In genomic region chr14:89284368-89285058, GRCh38 we compare ENCODE assay signal across 18 cellular contexts.
DNase-seq lines count a peak whose midpoint lies in the region; ATAC-seq, FAIRE-seq and TF ChIP-seq lines count a peak whose summit lies in the region.
"Had no signal": no experiment of that assay in that cellular context is flagged by ENCODE, and none has a peak within 500 bp of the region (broad histone marks: within the 10 kb centered on the region; RNA-seq: fewer than 3 reads in every experiment).

No MANE protein-coding gene starts in this region.

- TF ChIP-seq CTCF in activated CD8-positive, alpha-beta T cell treated with anti-CD3 and anti-CD28 coated beads for 36 hours (IDR thresholded peaks at IDR 0.05): no peak
- TF ChIP-seq CTCF in endothelial cell of umbilical vein (IDR thresholded peaks at IDR 0.05; ENCODE audit: extremely low read depth in 1 of 2, insufficient read depth in 1 of 2, low read depth in 1 of 2, low read length in 2 of 2): no peak
- no peak for TF ChIP-seq CTCF in stomach (IDR thresholded peaks at IDR 0.05)
- no peak for TF ChIP-seq CTCF in ovary (IDR thresholded peaks at IDR 0.05)

- H3K9me3 ChIP-seq in endothelial cell of umbilical vein (replicated peaks; ENCODE audit: control insufficient read depth, insufficient read depth, low read length): no peaks in the 10 kb centered on the region
- H3K9me3 ChIP-seq in stomach: no peaks in the 10 kb centered on the region
- no peaks in the 10 kb centered on the region for H3K9me3 ChIP-seq in ovary
- H3K9me3 ChIP-seq: heart right ventricle, left lung, uterus had no signal

- peak; percentile 68 for FAIRE-seq in endothelial cell of umbilical vein (lab: Jason Lieb, UNC)
- FAIRE-seq: GM18507, K562 had no signal

- H3K4me3 Mint-ChIP-seq in activated CD8-positive, alpha-beta T cell treated with anti-CD3 and anti-CD28 coated beads for 36 hours: no peak overlapping the region
- no peak overlapping the region for H3K4me3 Mint-ChIP-seq in activated CD8-positive, alpha-beta T cell treated with anti-CD3 and anti-CD28 coated beads, Interleukin-2, amount 10 ng/mL, durations not matched to agents 7 days and 5 days
- H3K4me3 Mint-ChIP-seq: nephron had no signal

- H3K36me3 Mint-ChIP-seq in activated CD8-positive, alpha-beta T cell treated with anti-CD3 and anti-CD28 coated beads for 36 hours (ENCODE audit: low read depth): peaks cover 47% of the 10 kb centered on the region
- H3K36me3 Mint-ChIP-seq in activated CD8-positive, alpha-beta T cell treated with anti-CD3 and anti-CD28 coated beads, Interleukin-2, amount 10 ng/mL, durations not matched to agents 7 days and 5 days (ENCODE audit: low read depth): peaks cover 22% of the 10 kb centered on the region

- H3K4me1 ChIP-seq in endothelial cell of umbilical vein (ENCODE audit: control insufficient read depth, extremely low read depth, insufficient read depth, low read length) (peaks cover 8% of the 10 kb centered on the region), stomach (peaks cover 0 to 12% (median 5%) of the 10 kb centered on the region in 4 donors), ovary (ENCODE audit: insufficient read depth) (peaks cover 4% of the 10 kb centered on the region)
- H3K4me1 ChIP-seq: left lung, uterus had no signal

- POLR2A ChIA-PET in activated CD8-positive, alpha-beta T cell treated with anti-CD3 and anti-CD28 coated beads for 36 hours (lab: Charles Lee): no interaction called here
- POLR2A ChIA-PET in activated CD8-positive, alpha-beta T cell treated with anti-CD3 and anti-CD28 coated beads, Interleukin-2, amount 10 ng/mL, durations not matched to agents 7 days and 5 days (lab: Charles Lee): no interaction called here
- POLR2A ChIA-PET in endothelial cell of umbilical vein (lab: Charles Lee): no interaction called here

- CTCF ChIA-PET in activated CD8-positive, alpha-beta T cell treated with anti-CD3 and anti-CD28 coated beads for 36 hours (lab: Charles Lee): interaction anchor here (1.2 kb wide), 1 partner anchor 483 kb away, joined by 3 read pairs; no protein-coding TSS in a partner anchor
- CTCF ChIA-PET in activated CD8-positive, alpha-beta T cell treated with anti-CD3 and anti-CD28 coated beads, Interleukin-2, amount 10 ng/mL, durations not matched to agents 7 days and 5 days (lab: Charles Lee): interaction anchor here (0.7 to 1.0 kb wide), 2 partner anchors 19 to 39 kb away, joined by 3 read pairs; no protein-coding TSS in a partner anchor
- CTCF ChIA-PET in endothelial cell of umbilical vein (lab: Charles Lee): no interaction called here

- TF ChIP-seq EP300 in stomach (IDR thresholded peaks at IDR 0.05) (no peak), ovary (IDR thresholded peaks at IDR 0.05) (no peak)

- no peaks in the 10 kb centered on the region for H3K27me3 ChIP-seq in endothelial cell of umbilical vein (ENCODE audit: control insufficient read depth in 2 of 2, insufficient read depth in 2 of 2, low read length in 2 of 2)
- H3K27me3 ChIP-seq in stomach: no peaks in the 10 kb centered on the region
- H3K27me3 ChIP-seq in ovary: no peaks in the 10 kb centered on the region
- H3K27me3 ChIP-seq: heart right ventricle, left lung, uterus had no signal

- H3K4me2 ChIP-seq in endothelial cell of umbilical vein (ENCODE audit: insufficient read depth, low read length): no peak overlapping the region

- H3K36me3 ChIP-seq in endothelial cell of umbilical vein (ENCODE audit: control insufficient read depth in 2 of 2, extremely low read depth in 1 of 2, insufficient read depth in 2 of 2, low read length in 2 of 2) (no peaks in the 10 kb centered on the region), stomach (peaks cover 0 to 27% (median 13%) of the 10 kb centered on the region in 4 donors), ovary (no peaks in the 10 kb centered on the region)
- H3K36me3 ChIP-seq: uterus had no signal

- intact Hi-C loops in activated CD8-positive, alpha-beta T cell treated with anti-CD3 and anti-CD28 coated beads for 36 hours (cut with micrococcal nuclease): no loop called here
- intact Hi-C loops in endothelial cell of umbilical vein (cut with micrococcal nuclease): no loop called here
- intact Hi-C loops in stomach (cut with DNase I; ENCODE audit: low total_unique reads): no loop called here
- intact Hi-C loops in ovary (cut with DNase I): no loop called here

- no TSS peak for BruUV-seq in endothelial cell of umbilical vein (replicated peaks; lab: Mats Ljungman, UMichigan)

- no peak for DNase-seq in activated CD8-positive, alpha-beta T cell treated with anti-CD3 and anti-CD28 coated beads for 36 hours
- no peak for DNase-seq in activated CD8-positive, alpha-beta T cell treated with anti-CD3 and anti-CD28 coated beads, Interleukin-2, amount 10 ng/mL, durations not matched to agents 7 days and 5 days
- DNase-seq in NCI-H69 (lab: John Stamatoyannopoulos, UW) (peak; percentile 75), endothelial cell of umbilical vein (ENCODE audit: low read depth, low spot score) (peak; percentile 32), stomach (peak; percentile 40), NCI-H1930 (lab: John Stamatoyannopoulos, UW) (no peak), ovary (no peak)
- DNase-seq: activated CD4-positive, alpha-beta T cell treated with anti-CD3 and anti-CD28 coated beads, Interleukin-2, amount 50 U/mL, for 4 hours; activated naive CD4-positive, alpha-beta T cell treated with Interleukin-2 at 50 U/mL for 16 hours; heart right ventricle; left lung; NCI-H1436 treated with DMSO at 0.1 percent for 48 hours; uterus had no signal

- no peaks in the 10 kb centered on the region for H4K20me1 ChIP-seq in endothelial cell of umbilical vein (replicated peaks; ENCODE audit: control insufficient read depth, extremely low read depth, insufficient read depth, low read length)

- peak overlapping the region; percentile 25 for H3K27ac Mint-ChIP-seq in activated CD8-positive, alpha-beta T cell treated with anti-CD3 and anti-CD28 coated beads for 36 hours
- no peak overlapping the region for H3K27ac Mint-ChIP-seq in activated CD8-positive, alpha-beta T cell treated with anti-CD3 and anti-CD28 coated beads, Interleukin-2, amount 10 ng/mL, durations not matched to agents 7 days and 5 days
- H3K27ac Mint-ChIP-seq: nephron had no signal

- peak overlapping the region; percentile 10 for H3K27ac ChIP-seq in endothelial cell of umbilical vein (ENCODE audit: insufficient read depth, low read depth, low read length)
- H3K27ac ChIP-seq in stomach: no peak overlapping the region
- no peak overlapping the region for H3K27ac ChIP-seq in ovary
- H3K27ac ChIP-seq: heart right ventricle, left lung, uterus had no signal

- dilution Hi-C loops in endothelial cell of umbilical vein (cut with MboI; ENCODE audit: extremely low pct_ligation_motif_present, low sequenced_read_pairs): no loop called here

- no peak overlapping the region for H2AFZ ChIP-seq in endothelial cell of umbilical vein (ENCODE audit: low read depth, low read length)

- TF ChIP-seq POLR2A in endothelial cell of umbilical vein (IDR thresholded peaks at IDR 0.05; ENCODE audit: low read depth, low read length) (no peak), stomach (IDR thresholded peaks at IDR 0.05) (no peak), ovary (IDR thresholded peaks at IDR 0.05) (no peak)

- H3K4me1 Mint-ChIP-seq in activated CD8-positive, alpha-beta T cell treated with anti-CD3 and anti-CD28 coated beads for 36 hours (ENCODE audit: low read depth): peaks cover 75% of the 10 kb centered on the region
- H3K4me1 Mint-ChIP-seq in activated CD8-positive, alpha-beta T cell treated with anti-CD3 and anti-CD28 coated beads, Interleukin-2, amount 10 ng/mL, durations not matched to agents 7 days and 5 days (ENCODE audit: low read depth): peaks cover 47% of the 10 kb centered on the region

- ATAC-seq in activated CD8-positive, alpha-beta T cell treated with anti-CD3 and anti-CD28 coated beads for 36 hours: no peak
- no peak for ATAC-seq in activated CD8-positive, alpha-beta T cell treated with anti-CD3 and anti-CD28 coated beads, Interleukin-2, amount 10 ng/mL, durations not matched to agents 7 days and 5 days
- no peak for ATAC-seq in GM18517 (IDR thresholded peaks at IDR 0.05; ENCODE audit: unreplicated experiment)
- ATAC-seq: K562, left lung, SK-N-SH treated with all-trans-retinoic acid at 6 μM for 48 hours had no signal

- H3K4me3 ChIP-seq in endothelial cell of umbilical vein (replicated peaks in 1 of 3; ENCODE audit: insufficient read depth in 1 of 3, low read depth in 1 of 3, low read length in 3 of 3) (no peak overlapping the region), stomach (no peak overlapping the region), ovary (no peak overlapping the region)
- H3K4me3 ChIP-seq: heart right ventricle, K562, left lung, uterus had no signal

- WGBS in stomach, 5 donors: 73 to 89% (median 78%) methylated on average over 13 of the region's 13 CpGs
- WGBS in ovary, 3 donors: 85 to 92% (median 92%) methylated on average over 13 of the region's 13 CpGs

- H3K9me3 Mint-ChIP-seq in activated CD8-positive, alpha-beta T cell treated with anti-CD3 and anti-CD28 coated beads for 36 hours: no peaks in the 10 kb centered on the region
- no peaks in the 10 kb centered on the region for H3K9me3 Mint-ChIP-seq in activated CD8-positive, alpha-beta T cell treated with anti-CD3 and anti-CD28 coated beads, Interleukin-2, amount 10 ng/mL, durations not matched to agents 7 days and 5 days (ENCODE audit: insufficient read depth)
- H3K9me3 Mint-ChIP-seq: nephron had no signal

- H3K79me2 ChIP-seq in endothelial cell of umbilical vein (ENCODE audit: control insufficient read depth, insufficient read depth, low read length): no peaks in the 10 kb centered on the region

- H3K27me3 Mint-ChIP-seq in activated CD8-positive, alpha-beta T cell treated with anti-CD3 and anti-CD28 coated beads for 36 hours: no peaks in the 10 kb centered on the region
- H3K27me3 Mint-ChIP-seq in activated CD8-positive, alpha-beta T cell treated with anti-CD3 and anti-CD28 coated beads, Interleukin-2, amount 10 ng/mL, durations not matched to agents 7 days and 5 days (ENCODE audit: low read depth): no peaks in the 10 kb centered on the region

- no peak overlapping the region for H3K9ac ChIP-seq in endothelial cell of umbilical vein (replicated peaks; ENCODE audit: extremely low read depth, insufficient read depth, low read length)

- no peaks in the 10 kb centered on the region for H3K9me1 ChIP-seq in endothelial cell of umbilical vein (replicated peaks; ENCODE audit: control insufficient read depth, extremely low read depth, insufficient read depth, low read length)

TF ChIP-seq in endothelial cell of umbilical vein, 7 proteins besides CTCF, POLR2A, EP300 and RAD21 (continues in another document):
- no peak for TF ChIP-seq POLR2AphosphoS5 (IDR thresholded peaks at IDR 0.05; ENCODE audit: insufficient read depth, low read depth, low read length)
- no peak for TF ChIP-seq MAX (IDR thresholded peaks at IDR 0.05; ENCODE audit: insufficient read depth, insufficient read length)
- TF ChIP-seq MYC (IDR thresholded peaks at IDR 0.05; ENCODE audit: low read depth, low read length): no peak
- TF ChIP-seq EZH2 (IDR thresholded peaks at IDR 0.05; ENCODE audit: borderline replicate concordance, low read depth, low read length, severe bottlenecking): no peak
- TF ChIP-seq FOS (IDR thresholded peaks at IDR 0.05; ENCODE audit: borderline replicate concordance, insufficient read depth, low read length): no peak

Comparison
In these comparisons a context has a peak if more than half of its experiments do, and no peak if none do; other contexts are left out.
1. DNase-seq: peak in NCI-H69 (single experiment), endothelial cell of umbilical vein (single experiment) and stomach (single experiment); none in activated CD8-positive, alpha-beta T cell treated with anti-CD3 and anti-CD28 coated beads for 36 hours (single experiment), activated CD8-positive, alpha-beta T cell treated with anti-CD3 and anti-CD28 coated beads, Interleukin-2, amount 10 ng/mL, durations not matched to agents 7 days and 5 days (single experiment), NCI-H1930 (0 of 2) and ovary (0 of 5).